Comparison of ENCODE assay signal across 2 cellular contexts in genomic region chr2:101148777-101149176, GRCh38.
TF ChIP-seq lines count a peak whose summit lies in the region.

No MANE protein-coding gene starts in this region.

TF ChIP-seq in GM23338, 12 proteins besides CTCF, POLR2A, EP300 and RAD21:
- TF ChIP-seq EZH2 (IDR thresholded peaks at IDR 0.05; ENCODE audit: low read depth, unreplicated experiment) (no peak), ZNF331 (CRISPR knock-in tag; IDR thresholded peaks at IDR 0.05; ENCODE audit: low read depth) (no peak)

TF ChIP-seq in K562, 482 proteins besides CTCF, POLR2A, EP300 and RAD21 (continued from another document):
- no peak for TF ChIP-seq E2F5 (CRISPR knock-in tag; IDR thresholded peaks at IDR 0.05)
- no peak for TF ChIP-seq DNMT1 (IDR thresholded peaks at IDR 0.05)
- no peak for TF ChIP-seq FOXJ2 (tag; IDR thresholded peaks at IDR 0.05)
- TF ChIP-seq KLF10 (CRISPR knock-in tag; IDR thresholded peaks at IDR 0.05) = no peak
- TF ChIP-seq ZNF274 (IDR thresholded peaks at IDR 0.05; ENCODE audit: borderline replicate concordance, low read depth, low read length) = no peak
- TF ChIP-seq LARP7 (IDR thresholded peaks at IDR 0.05) = no peak
- TF ChIP-seq MEIS2 (IDR thresholded peaks at IDR 0.05; ENCODE audit: partially characterized antibody) = no peak
- no peak for TF ChIP-seq PHF8 (IDR thresholded peaks at IDR 0.05; ENCODE audit: borderline replicate concordance, low read length)
- no peak for TF ChIP-seq ZNF444 (CRISPR knock-in tag; IDR thresholded peaks at IDR 0.05)
- TF ChIP-seq TFAP4 (CRISPR knock-in tag; IDR thresholded peaks at IDR 0.05; ENCODE audit: borderline replicate concordance) = no peak
- TF ChIP-seq RBBP5 (IDR thresholded peaks at IDR 0.05; ENCODE audit: borderline replicate concordance, insufficient read depth, low read length, poor library complexity, severe bottlenecking) = no peak
- TF ChIP-seq NFIX (CRISPR knock-in tag; IDR thresholded peaks at IDR 0.05; ENCODE audit: low read depth) = no peak
- TF ChIP-seq SAP30 (IDR thresholded peaks at IDR 0.05; ENCODE audit: borderline replicate concordance, insufficient read depth, low read depth, low read length, poor library complexity, severe bottlenecking) = no peak
- no peak for TF ChIP-seq FOXA3 (CRISPR knock-in tag; conservative IDR thresholded peaks at IDR 0.05 in 1 of 2, IDR thresholded peaks at IDR 0.05 in 1 of 2)
- TF ChIP-seq KAT2B (IDR thresholded peaks at IDR 0.05; ENCODE audit: low read depth, low read length) = no peak
- no peak for TF ChIP-seq NCOA2 (IDR thresholded peaks at IDR 0.05; ENCODE audit: partially characterized antibody in 2 of 2)
- no peak for TF ChIP-seq ZFX (CRISPR knock-in tag; IDR thresholded peaks at IDR 0.05)
